Comparison of ENCODE assay signal across 11 cellular contexts in genomic region chr16:2043296-2043979, GRCh38. TPM values are rescaled to one million over a fixed set of nuclear protein-coding genes. Genes with fewer than 3 reads are reported as not detected.
A peak's percentile ranks its signal among the peaks of the same experiment; 100 is the strongest.
DNase-seq lines count a peak whose midpoint lies in the region; ATAC-seq and TF ChIP-seq lines count a peak whose summit lies in the region.
"Had no signal": no experiment of that assay in that cellular context is flagged by ENCODE, and none has a peak within 500 bp of the region (broad histone marks: within the 10 kb centered on the region; RNA-seq: fewer than 3 reads in every experiment).

No MANE protein-coding gene starts in this region.

- no TSS peak for BruUV-seq in IMR-90 (replicated peaks; lab: Mats Ljungman, UMichigan)

- DNase-seq in COLO668 (lab: John Stamatoyannopoulos, UW; ENCODE audit: unreplicated experiment) (peak; percentile 93), IMR-90 (no peak), sigmoid colon (no peak), middle frontal gyrus (ENCODE audit: extremely low spot score, low spot score) (no peak), cerebellar nuclear complex (lab: John Stamatoyannopoulos, UW) (no peak)
- no peak for DNase-seq in effector memory CD8-positive, alpha-beta T cell
- DNase-seq: activated naive CD4-positive, alpha-beta T cell treated with anti-CD3 and anti-CD28 coated beads, Interleukin-2, amount 10 ng/mL, durations not matched to agents 7 days and 5 days; SJCRH30 had no signal

- TF ChIP-seq EP300 in sigmoid colon (IDR thresholded peaks at IDR 0.05), result no peak

- H2AK9ac ChIP-seq in IMR-90 (replicated peaks; ENCODE audit: low read depth, low read length, poor library complexity), result peak overlapping the region; percentile 42

- H3K27me3 ChIP-seq in IMR-90 (ENCODE audit: control insufficient read depth, insufficient read depth, low read length) (no peaks in the 10 kb centered on the region), duodenal mucosa (ENCODE audit: control insufficient read depth in 1 of 2, insufficient read depth in 2 of 2, low read length in 2 of 2) (no peaks in the 10 kb centered on the region), sigmoid colon (no peaks in the 10 kb centered on the region)
- H3K27me3 ChIP-seq: SJCRH30 had no signal

- H3K9me3 Mint-ChIP-seq in effector memory CD8-positive, alpha-beta T cell, result no peaks in the 10 kb centered on the region
- H3K9me3 Mint-ChIP-seq: activated naive CD4-positive, alpha-beta T cell treated with anti-CD3 and anti-CD28 coated beads, Interleukin-2, amount 10 ng/mL, durations not matched to agents 7 days and 5 days had no signal

- 86% methylated on average over 7 of the region's 16 CpGs; no CpG with 5 or more reads in 1 of the 2 experiments for WGBS in IMR-90 (ENCODE audit: extremely low coverage in 2 of 2, insufficient read length in 1 of 2), 2 experiments
- WGBS in sigmoid colon, 2 donors, result 26 to 70% methylated on average over 16 of the region's 16 CpGs

- CTCF ChIA-PET in IMR-90 (lab: Yijun Ruan, JAX), result no interaction called here

- intact Hi-C loops in IMR-90 (cut with micrococcal nuclease), result no loop called here
- intact Hi-C loops in sigmoid colon (cut with DNase I), result no loop called here

- 0 out of 2 replicates have a peak overlapping the region, but pooled peaks have one; percentile 3 for H2AK5ac ChIP-seq in IMR-90 (ENCODE audit: low read depth, low read length)

- POLR2A ChIA-PET in IMR-90 (lab: Charles Lee; ENCODE audit: unreplicated experiment), result no interaction called here

- H4K20me1 ChIP-seq in IMR-90 (ENCODE audit: insufficient read depth, low read length), result no peaks in the 10 kb centered on the region; the same call in none of the 2 replicates

- H3K18ac ChIP-seq in IMR-90 (ENCODE audit: low read depth, low read length), result no peak overlapping the region

- H3K36me3 ChIP-seq in IMR-90 (ENCODE audit: control insufficient read depth, insufficient read depth, low read length) (peaks cover 13% of the 10 kb centered on the region; the same call in 1 of the 2 replicates), duodenal mucosa (ENCODE audit: control insufficient read depth in 1 of 2, insufficient read depth in 2 of 2, low read length in 2 of 2) (no peaks in the 10 kb centered on the region), sigmoid colon (peaks cover 0 to 13% (median 0%) of the 10 kb centered on the region in 4 donors)
- H3K36me3 ChIP-seq: SJCRH30 had no signal

- H3K4me2 ChIP-seq in IMR-90 (ENCODE audit: low read depth, low read length), result no peak overlapping the region

- H4K5ac ChIP-seq in IMR-90 (ENCODE audit: low read depth, low read length), result no peak overlapping the region

- H3K27ac ChIP-seq in IMR-90 (ENCODE audit: insufficient read depth, low read length), result no peak overlapping the region
- peak overlapping the region; percentile 42 for H3K27ac ChIP-seq in duodenal mucosa (ENCODE audit: low read depth, low read length)
- H3K27ac ChIP-seq in sigmoid colon, result peak overlapping the region in 3 of 4 donors; percentile 13 to 46 (median 36)
- H3K27ac ChIP-seq: parathyroid adenoma, SJCRH30 had no signal

- TF ChIP-seq POLR2A in IMR-90 (IDR thresholded peaks at IDR 0.05; ENCODE audit: low read depth, low read length) (no peak), sigmoid colon (IDR thresholded peaks at IDR 0.05) (no peak)

- H3K4me3 ChIP-seq in IMR-90 (ENCODE audit: insufficient read depth, low read depth, low read length), result no peak overlapping the region
- H3K4me3 ChIP-seq in duodenal mucosa (ENCODE audit: low read depth in 1 of 2, low read length in 2 of 2), result no peak overlapping the region
- no peak overlapping the region for H3K4me3 ChIP-seq in sigmoid colon
- H3K4me3 ChIP-seq: SJCRH30 had no signal

- no peak for TF ChIP-seq RAD21 in IMR-90 (IDR thresholded peaks at IDR 0.05; ENCODE audit: low read length)

- peaks cover 9 to 11% of the 10 kb centered on the region in 2 donors for H3K4me1 Mint-ChIP-seq in effector memory CD8-positive, alpha-beta T cell (ENCODE audit: low read depth in 2 of 2)

- H4K8ac ChIP-seq in IMR-90 (ENCODE audit: low read depth in 2 of 2, low read length in 2 of 2), result no peak overlapping the region

- no peak overlapping the region for H2AFZ ChIP-seq in IMR-90 (replicated peaks; ENCODE audit: low read length, poor library complexity)
- H2AFZ ChIP-seq: parathyroid adenoma had no signal

- H3K27ac Mint-ChIP-seq in effector memory CD8-positive, alpha-beta T cell, result no peak overlapping the region
- H3K27ac Mint-ChIP-seq: activated naive CD4-positive, alpha-beta T cell treated with anti-CD3 and anti-CD28 coated beads, Interleukin-2, amount 10 ng/mL, durations not matched to agents 7 days and 5 days had no signal

- no peaks in the 10 kb centered on the region for H3K36me3 Mint-ChIP-seq in effector memory CD8-positive, alpha-beta T cell (ENCODE audit: insufficient read depth)

- dilution Hi-C loops in IMR-90 (cut with HindIII; ENCODE audit: low sequenced_read_pairs, unreplicated experiment), result no loop called here

- H3K27me3 Mint-ChIP-seq in effector memory CD8-positive, alpha-beta T cell, result no peaks in the 10 kb centered on the region
- H3K27me3 Mint-ChIP-seq: activated naive CD4-positive, alpha-beta T cell treated with anti-CD3 and anti-CD28 coated beads, Interleukin-2, amount 10 ng/mL, durations not matched to agents 7 days and 5 days had no signal

- no peak overlapping the region for H3K4ac ChIP-seq in IMR-90 (ENCODE audit: low read depth, low read length)

- H3K9me1 ChIP-seq in IMR-90 (ENCODE audit: insufficient read depth, low read length), result peaks cover 15% of the 10 kb centered on the region

- TF ChIP-seq CTCF in IMR-90 (conservative IDR thresholded peaks at IDR 0.05; ENCODE audit: low read depth, low read length) (no peak), sigmoid colon (IDR thresholded peaks at IDR 0.05) (no peak)

- in situ Hi-C loops in IMR-90 (cut with MboI; ENCODE audit: low sequenced_read_pairs), result no loop called here

- H2BK20ac ChIP-seq in IMR-90 (ENCODE audit: low read depth, low read length), result no peak overlapping the region

- H2BK5ac ChIP-seq in IMR-90 (ENCODE audit: low read depth, low read length, poor library complexity, severe bottlenecking), result no peak overlapping the region

- no peak overlapping the region for H3K23ac ChIP-seq in IMR-90 (ENCODE audit: low read depth, low read length)

- H3K9me3 ChIP-seq in IMR-90 (ENCODE audit: control insufficient read depth, insufficient read depth, low read length) (no peaks in the 10 kb centered on the region), duodenal mucosa (ENCODE audit: control insufficient read depth in 1 of 2, low read length in 2 of 2) (no peaks in the 10 kb centered on the region), sigmoid colon (no peaks in the 10 kb centered on the region)
- H3K9me3 ChIP-seq: SJCRH30 had no signal

- ATAC-seq in IMR-90 (ENCODE audit: low read depth), result no peak
- no peak for ATAC-seq in effector memory CD8-positive, alpha-beta T cell (replicated peaks)
- no peak for ATAC-seq in GM19328 (IDR thresholded peaks at IDR 0.05; ENCODE audit: unreplicated experiment)

- no peak overlapping the region for H3K4me3 Mint-ChIP-seq in effector memory CD8-positive, alpha-beta T cell
- H3K4me3 Mint-ChIP-seq: activated naive CD4-positive, alpha-beta T cell treated with anti-CD3 and anti-CD28 coated beads, Interleukin-2, amount 10 ng/mL, durations not matched to agents 7 days and 5 days had no signal

- H3K79me1 ChIP-seq in IMR-90 (ENCODE audit: low read depth in 1 of 2, low read length in 2 of 2), result peaks cover 18 to 45% of the 10 kb centered on the region in 2 experiments; a peak in 3 of 4 replicates

- no peak overlapping the region for H2BK15ac ChIP-seq in IMR-90 (ENCODE audit: low read depth, low read length)

- peaks cover 34% of the 10 kb centered on the region for H3K4me1 ChIP-seq in IMR-90 (ENCODE audit: control insufficient read depth, insufficient read depth, low read length)
- H3K4me1 ChIP-seq in duodenal mucosa (ENCODE audit: control insufficient read depth in 1 of 2, insufficient read depth in 2 of 2, low read length in 2 of 2), result peaks cover 35 to 48% of the 10 kb centered on the region in 2 donors
- peaks cover 0 to 54% (median 45%) of the 10 kb centered on the region in 4 donors for H3K4me1 ChIP-seq in sigmoid colon

- H3K56ac ChIP-seq in IMR-90 (ENCODE audit: extremely low read depth, insufficient read depth, low read length), result no peak overlapping the region

- no peak overlapping the region for H3K14ac ChIP-seq in IMR-90 (replicated peaks; ENCODE audit: low read depth, low read length)

- no peak overlapping the region for H4K91ac ChIP-seq in IMR-90 (ENCODE audit: insufficient read depth, low read depth, low read length)

- no peak overlapping the region for H3K9ac ChIP-seq in IMR-90 (ENCODE audit: low read depth, low read length)
- H3K9ac ChIP-seq in duodenal mucosa (ENCODE audit: low read depth in 1 of 2, low read length in 2 of 2), result no peak overlapping the region
- H3K9ac ChIP-seq: parathyroid adenoma had no signal

- H2BK120ac ChIP-seq in IMR-90 (ENCODE audit: low read depth, low read length), result no peak overlapping the region

RNA-seq across cellular contexts. Expression of gene NTHL1, which starts 4.2 kb away (rescaled TPM):
- 22.8 and 28.1 TPM in 2 replicates for total RNA-seq in IMR-90 (2012; rRNA removed)
- polyA plus RNA-seq in IMR-90 (2012; rRNA removed), result 28.0 and 33.3 TPM in 2 replicates
- polyA plus RNA-seq in IMR-90 (2012; cell fraction: cytosol; rRNA removed), result 46.3 and 54.8 TPM in 2 replicates
- polyA plus RNA-seq in IMR-90 (2012; cell fraction: nucleus; rRNA removed; ENCODE audit: low replicate concordance), result 20.6 and 53.2 TPM in 2 replicates
- total RNA-seq in sigmoid colon, result 10 to 100 TPM; 18.4 to 33.8 (median 25.6) TPM
- polyA plus RNA-seq in sigmoid colon, result 10 to 100 TPM; 20.4 to 44.5 (median 35.6) TPM

RNA-seq across cellular contexts. Expression of gene TSC2, which starts 4.3 kb away (rescaled TPM):
- total RNA-seq in IMR-90 (2012; rRNA removed), result 22.8 and 31.4 TPM in 2 replicates
- polyA plus RNA-seq in IMR-90 (2012; rRNA removed), result 88.6 and 95.9 TPM in 2 replicates
- polyA plus RNA-seq in IMR-90 (2012; cell fraction: cytosol; rRNA removed), result 51.7 and 66.3 TPM in 2 replicates
- polyA plus RNA-seq in IMR-90 (2012; cell fraction: nucleus; rRNA removed; ENCODE audit: low replicate concordance), result 202 and 503 TPM in 2 replicates
- 10 to 100 TPM; 25.0 to 80.9 (median 36.9) TPM for total RNA-seq in sigmoid colon
- polyA plus RNA-seq in sigmoid colon, result 10 to 100 TPM; 16.9 to 58.4 (median 31.2) TPM

RNA-seq across cellular contexts. Expression of gene NHERF2, which starts 16.7 kb away (rescaled TPM):
- total RNA-seq in IMR-90 (2012; rRNA removed) (18.6 and 20.8 TPM in 2 replicates), sigmoid colon (10 to 100 TPM; 23.5 to 57.9 (median 29.5) TPM)
- polyA plus RNA-seq in IMR-90 (2012; rRNA removed) (77.8 and 96.6 TPM in 2 replicates), sigmoid colon (100 to 1,000 TPM in 1 of 3 donors, 10 to 100 TPM in 2; 46.7 to 105 (median 65.4) TPM)
- 98.1 and 126 TPM in 2 replicates for polyA plus RNA-seq in IMR-90 (2012; cell fraction: cytosol; rRNA removed)
- 54.5 and 134 TPM in 2 replicates for polyA plus RNA-seq in IMR-90 (2012; cell fraction: nucleus; rRNA removed; ENCODE audit: low replicate concordance)

RNA-seq across cellular contexts. Expression of gene NPW, which starts 23.9 kb away (rescaled TPM):
- total RNA-seq in IMR-90 (2012; rRNA removed) (0.18 TPM in 1 of 2 replicates, not detected in the other), sigmoid colon (not detected)
- polyA plus RNA-seq in IMR-90 (2012; rRNA removed) (2.0 and 3.7 TPM in 2 replicates), sigmoid colon (under 1 TPM in 1 of 3 donors, not detected in 2; 0.71 TPM)
- polyA plus RNA-seq in IMR-90 (2012; cell fraction: cytosol; rRNA removed), result 6.1 and 9.0 TPM in 2 replicates
- polyA plus RNA-seq in IMR-90 (2012; cell fraction: nucleus; rRNA removed; ENCODE audit: low replicate concordance), result 2.5 and 7.1 TPM in 2 replicates

RNA-seq across cellular contexts. Expression of gene ZNF598, which starts 33.8 kb away (rescaled TPM):
- 3.4 and 4.4 TPM in 2 replicates for total RNA-seq in IMR-90 (2012; rRNA removed)
- 36.4 and 40.6 TPM in 2 replicates for polyA plus RNA-seq in IMR-90 (2012; rRNA removed)
- polyA plus RNA-seq in IMR-90 (2012; cell fraction: cytosol; rRNA removed), result 23.6 and 37.3 TPM in 2 replicates
- 98.8 and 225 TPM in 2 replicates for polyA plus RNA-seq in IMR-90 (2012; cell fraction: nucleus; rRNA removed; ENCODE audit: low replicate concordance)
- 10 to 100 TPM; 12.8 to 27.2 (median 17.7) TPM for total RNA-seq in sigmoid colon
- 10 to 100 TPM; 20.3 to 57.0 (median 21.0) TPM for polyA plus RNA-seq in sigmoid colon
